In genomic region chr3:65305836-65306235, GRCh38 we compare ENCODE assay signal across 25 cellular contexts.
"Had no signal": no experiment of that assay in that cellular context is flagged by ENCODE, and none has a peak within 500 bp of the region (broad histone marks: within the 10 kb centered on the region; RNA-seq: fewer than 3 reads in every experiment).

No MANE protein-coding gene starts in this region.

- H3K9me3 Mint-ChIP-seq: endodermal cell had no signal

- H3K27ac ChIP-seq: colonic mucosa, coronary artery, dorsolateral prefrontal cortex, epithelial cell of prostate, esophagus muscularis mucosa, esophagus squamous epithelium, foreskin keratinocyte, gastrocnemius medialis, gastroesophageal sphincter, heart left ventricle, heart right ventricle had no signal

- H3K36me3 ChIP-seq: colonic mucosa, esophagus muscularis mucosa, esophagus squamous epithelium, gastrocnemius medialis, gastroesophageal sphincter, heart left ventricle, heart right ventricle had no signal

- ATAC-seq: effector memory CD8-positive, alpha-beta T cell; esophagus mucosa; foreskin keratinocyte; gastrocnemius medialis; gastroesophageal sphincter; heart left ventricle; heart right ventricle had no signal

- H3K4me1 ChIP-seq: colonic mucosa, esophagus muscularis mucosa, esophagus squamous epithelium, foreskin keratinocyte, gastrocnemius medialis, gastroesophageal sphincter, heart left ventricle, heart right ventricle had no signal

- H3K27ac Mint-ChIP-seq: dendritic cell treated with granulocyte-macrophage colony-stimulating factor and Interleukin-4, amounts not matched to agents 40 ng/mL and 50 ng/mL, for 4 days; effector memory CD8-positive, alpha-beta T cell; endodermal cell had no signal

- H3K27me3 ChIP-seq: colonic mucosa, esophagus squamous epithelium, gastroesophageal sphincter, heart left ventricle had no signal

- H3K9me3 ChIP-seq: colonic mucosa, esophagus muscularis mucosa, esophagus squamous epithelium, gastrocnemius medialis, gastroesophageal sphincter, heart left ventricle, heart right ventricle had no signal

- H3K4me3 Mint-ChIP-seq: dendritic cell treated with granulocyte-macrophage colony-stimulating factor and Interleukin-4, amounts not matched to agents 40 ng/mL and 50 ng/mL, for 4 days; effector memory CD8-positive, alpha-beta T cell; endodermal cell had no signal

- H3K4me3 ChIP-seq: colonic mucosa, coronary artery, dorsolateral prefrontal cortex, esophagus muscularis mucosa, esophagus squamous epithelium, gastrocnemius medialis, gastroesophageal sphincter, heart left ventricle, heart right ventricle had no signal

- DNase-seq: colonic mucosa; cortex of kidney; dermis blood vessel endothelial cell; dorsolateral prefrontal cortex; effector CD4-positive, alpha-beta T cell; effector CD8-positive, alpha-beta T cell; effector memory CD4-positive, alpha-beta T cell; effector memory CD8-positive, alpha-beta T cell; endodermal cell; erythroblast; esophagus squamous epithelium; foreskin fibroblast; foreskin keratinocyte; foreskin melanocyte; gastrocnemius medialis; glutamatergic neuron; head of caudate nucleus; heart left ventricle; heart right ventricle had no signal
